ENCODE assay signal across 18 cellular contexts in the genomic region with DNA sequence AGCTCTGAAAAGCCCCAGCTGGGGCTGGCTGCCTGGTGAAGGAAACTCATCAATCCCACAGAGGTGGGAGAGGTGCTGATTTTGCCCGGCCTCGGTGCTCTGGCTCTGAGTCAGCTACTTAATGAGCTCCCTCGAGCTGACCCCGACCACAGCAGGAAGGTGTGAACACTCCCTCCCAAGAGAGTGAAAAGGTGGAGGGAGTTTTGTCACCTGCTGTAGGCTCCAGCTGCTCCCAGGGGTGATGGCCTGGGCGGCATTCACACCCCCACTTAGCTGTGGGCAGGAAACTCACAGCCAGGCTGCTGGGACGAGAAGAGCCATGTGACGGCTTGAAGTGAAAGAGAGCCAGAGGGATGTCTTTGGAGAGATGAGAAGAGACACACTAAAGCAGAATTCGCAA.
DNase-seq lines count a peak whose midpoint lies in the region; ATAC-seq and TF ChIP-seq lines count a peak whose summit lies in the region.
"Had no signal": no experiment of that assay in that cellular context is flagged by ENCODE, and none has a peak within 500 bp of the region (broad histone marks: within the 10 kb centered on the region; RNA-seq: fewer than 3 reads in every experiment).

No MANE protein-coding gene starts in this region.

- H3K36me3 ChIP-seq in endodermal cell (ENCODE audit: control insufficient read depth, insufficient read depth, low read length) (no peaks in the 10 kb centered on the region), upper lobe of left lung (no peaks in the 10 kb centered on the region)
- H3K36me3 ChIP-seq: adrenal gland had no signal

- in situ Hi-C loops in GM13977 (cut with MboI; ENCODE audit: low pct_unique_long_range_greater_than_20kb, low sequenced_read_pairs, unreplicated experiment): no loop called here

- 43 to 46% methylated on average over 2 to 8 of the region's 8 CpGs for WGBS in endodermal cell (ENCODE audit: insufficient coverage in 1 of 2, insufficient read length in 1 of 2), 2 experiments
- 24 to 34% methylated on average over 7 to 8 of the region's 8 CpGs for WGBS in upper lobe of left lung, 2 donors

- peaks cover 8% of the 10 kb centered on the region for H3K4me1 Mint-ChIP-seq in endodermal cell
- H3K4me1 Mint-ChIP-seq: stimulated activated naive CD8-positive, alpha-beta T cell treated with anti-CD3 and anti-CD28 coated beads, Interleukin-15, amount 100 ng/mL, for 72 hours had no signal

- no peaks in the 10 kb centered on the region for H3K36me3 Mint-ChIP-seq in endodermal cell (ENCODE audit: low read depth)
- H3K36me3 Mint-ChIP-seq: activated CD4-positive, alpha-beta memory T cell treated with anti-CD3 and anti-CD28 coated beads for 36 hours had no signal

- ATAC-seq in HG03064 (IDR thresholded peaks at IDR 0.05; ENCODE audit: low read depth, unreplicated experiment) (peak; percentile 68), upper lobe of left lung (ENCODE audit: low FRiP score in 2 of 2) (no peak)
- ATAC-seq: activated T-cell treated with anti-CD3 and anti-CD28 coated beads, Interleukin-2, amount 50 U/mL, for 72 hours; left ventricle myocardium superior; psoas muscle; stimulated activated naive CD8-positive, alpha-beta T cell treated with anti-CD3 and anti-CD28 coated beads, Interleukin-15, amount 100 ng/mL, for 72 hours had no signal

- H3K9me3 Mint-ChIP-seq in endodermal cell: peaks cover 14% of the 10 kb centered on the region

- peak; percentile 26 for DNase-seq in A172 (ENCODE audit: low spot score)
- DNase-seq in GM13977 (ENCODE audit: low spot score): peak; percentile 14
- DNase-seq in endodermal cell: peak; percentile 83
- no peak for DNase-seq in Ammon's horn (ENCODE audit: low spot score)
- DNase-seq in upper lobe of left lung: no peak
- no peak for DNase-seq in germinal center (ENCODE audit: low spot score)
- DNase-seq in activated CD4-positive, CD25-positive, alpha-beta regulatory T cell treated with anti-CD3 and anti-CD28 coated beads, Interleukin-2, amount 50 U/mL, for 72 hours: no peak
- DNase-seq: activated CD4-positive, alpha-beta memory T cell treated with anti-CD3 and anti-CD28 coated beads for 36 hours; activated T-cell treated with anti-CD3 and anti-CD28 coated beads, Interleukin-2, amount 50 U/mL, for 72 hours; adrenal gland; Caco-2; left ventricle myocardium superior; NCI-H1436 treated with DMSO at 0.1 percent for 48 hours; NCI-H526 treated with DMSO at 0.1 percent for 48 hours; psoas muscle; stimulated activated naive CD8-positive, alpha-beta T cell treated with anti-CD3 and anti-CD28 coated beads, Interleukin-15, amount 100 ng/mL, for 72 hours had no signal

- TF ChIP-seq POLR2A in upper lobe of left lung (IDR thresholded peaks at IDR 0.05): no peak

- H3K27ac ChIP-seq in endodermal cell (ENCODE audit: low read depth, low read length) (no peak overlapping the region), upper lobe of left lung (no peak overlapping the region)
- H3K27ac ChIP-seq: adrenal gland, KMS-11, psoas muscle had no signal

- H3K4me3 Mint-ChIP-seq in endodermal cell: no peak overlapping the region
- H3K4me3 Mint-ChIP-seq: activated CD4-positive, alpha-beta memory T cell treated with anti-CD3 and anti-CD28 coated beads for 36 hours; activated T-cell treated with anti-CD3 and anti-CD28 coated beads, Interleukin-2, amount 50 U/mL, for 72 hours; stimulated activated naive CD8-positive, alpha-beta T cell treated with anti-CD3 and anti-CD28 coated beads, Interleukin-15, amount 100 ng/mL, for 72 hours had no signal

- H3K4me1 ChIP-seq in endodermal cell (ENCODE audit: control insufficient read depth, insufficient read depth, low read length) (no peaks in the 10 kb centered on the region), upper lobe of left lung (no peaks in the 10 kb centered on the region)
- H3K4me1 ChIP-seq: adrenal gland, Caco-2, psoas muscle had no signal

- no peak overlapping the region for H3K4me3 ChIP-seq in endodermal cell (ENCODE audit: low read length)
- no peak overlapping the region for H3K4me3 ChIP-seq in upper lobe of left lung
- H3K4me3 ChIP-seq: adrenal gland, psoas muscle had no signal

- H3K27me3 ChIP-seq in endodermal cell (ENCODE audit: control insufficient read depth, insufficient read depth, low read length, poor library complexity, severe bottlenecking) (no peaks in the 10 kb centered on the region), upper lobe of left lung (no peaks in the 10 kb centered on the region)
- H3K27me3 ChIP-seq: adrenal gland had no signal

- no peaks in the 10 kb centered on the region for H3K27me3 Mint-ChIP-seq in endodermal cell (ENCODE audit: insufficient read depth)
- H3K27me3 Mint-ChIP-seq: activated CD4-positive, alpha-beta memory T cell treated with anti-CD3 and anti-CD28 coated beads for 36 hours; stimulated activated naive CD8-positive, alpha-beta T cell treated with anti-CD3 and anti-CD28 coated beads, Interleukin-15, amount 100 ng/mL, for 72 hours had no signal

- H3K27ac Mint-ChIP-seq in endodermal cell: no peak overlapping the region
- H3K27ac Mint-ChIP-seq: activated CD4-positive, alpha-beta memory T cell treated with anti-CD3 and anti-CD28 coated beads for 36 hours; activated T-cell treated with anti-CD3 and anti-CD28 coated beads, Interleukin-2, amount 50 U/mL, for 72 hours; stimulated activated naive CD8-positive, alpha-beta T cell treated with anti-CD3 and anti-CD28 coated beads, Interleukin-15, amount 100 ng/mL, for 72 hours had no signal

- TF ChIP-seq CTCF in GM13977 (IDR thresholded peaks at IDR 0.05; ENCODE audit: extremely low read depth, insufficient read depth, missing control alignments) (no peak), endodermal cell (conservative IDR thresholded peaks at IDR 0.05) (no peak), upper lobe of left lung (IDR thresholded peaks at IDR 0.05) (no peak)

- H3K9me3 ChIP-seq in endodermal cell (ENCODE audit: control insufficient read depth, low read length) (no peaks in the 10 kb centered on the region), upper lobe of left lung (no peaks in the 10 kb centered on the region)
- H3K9me3 ChIP-seq: adrenal gland, Caco-2, psoas muscle had no signal

- TF ChIP-seq EP300 in upper lobe of left lung (IDR thresholded peaks at IDR 0.05): no peak

- no peak overlapping the region for H3K9ac ChIP-seq in endodermal cell (ENCODE audit: extremely low read depth, low read length, poor library complexity, severe bottlenecking)
- H3K9ac ChIP-seq: KMS-11 had no signal

Comparison
In these comparisons a context has a peak if more than half of its experiments do, and no peak if none do; other contexts are left out.
1. DNase-seq: peak in A172 (single experiment), GM13977 (single experiment) and endodermal cell (single experiment); none in Ammon's horn (single experiment), upper lobe of left lung (0 of 2), germinal center (single experiment) and activated CD4-positive, CD25-positive, alpha-beta regulatory T cell treated with anti-CD3 and anti-CD28 coated beads, Interleukin-2, amount 50 U/mL, for 72 hours (single experiment).